ENCODE assay signal across 12 cellular contexts in genomic region chr20:288956-289692, GRCh38. TPM values are rescaled to one million over a fixed set of nuclear protein-coding genes. Genes with fewer than 3 reads are reported as not detected.
DNase-seq lines count a peak whose midpoint lies in the region; ATAC-seq, FAIRE-seq and TF ChIP-seq lines count a peak whose summit lies in the region.
"Had no signal": no experiment of that assay in that cellular context is flagged by ENCODE, and none has a peak within 500 bp of the region (broad histone marks: within the 10 kb centered on the region; RNA-seq: fewer than 3 reads in every experiment).

No MANE protein-coding gene starts in this region.

- RAD21 ChIA-PET in HCT116 (lab: Charles Lee; ENCODE audit: low non-redundant PET in 1 of 2, low total read pairs in 2 of 2, uncharacterized antibody in 2 of 2, unreplicated experiment in 2 of 2): no interaction called here

- H3K9ac ChIP-seq in HCT116 (ENCODE audit: low read length): peak overlapping the region; percentile 94; the same call in 1 of the 2 replicates

- H3K27ac ChIP-seq in ACC112 (ENCODE audit: low read depth, low read length): no peak overlapping the region
- H3K27ac ChIP-seq in HCT116 (ENCODE audit: low read depth, low read length): no peak overlapping the region; the same call in 1 of the 2 replicates
- H3K27ac ChIP-seq in VCaP: peak overlapping the region; percentile 88
- no peak overlapping the region for H3K27ac ChIP-seq in lower lobe of right lung

- intact Hi-C loops in HCT116 (cut with micrococcal nuclease): no loop called here
- intact Hi-C loops in lower lobe of right lung (cut with DNase I): no loop called here

- CTCF ChIA-PET in HCT116 (lab: Charles Lee): no interaction called here

- DNase-seq in HCT116 (ENCODE audit: low read depth, low spot score) (no peak), lower lobe of right lung (no peak), SK-N-DZ (ENCODE audit: low spot score) (no peak), GDM1 (lab: John Stamatoyannopoulos, UW) (no peak), RCC 7860 (ENCODE audit: low spot score) (no peak), NCI-H524 treated with DMSO at 0.1 percent for 48 hours (lab: John Stamatoyannopoulos, UW) (no peak)
- DNase-seq: CD8-positive, alpha-beta memory T cell had no signal

- H4K20me1 ChIP-seq in HCT116 (ENCODE audit: insufficient read depth): no peaks in the 10 kb centered on the region

- H3K9me3 ChIP-seq in HCT116 (ENCODE audit: control insufficient read depth in 1 of 2, insufficient read depth in 1 of 2, low read depth in 1 of 2, low read length in 2 of 2): no peaks in the 10 kb centered on the region; a peak in 1 of 4 replicates
- no peaks in the 10 kb centered on the region for H3K9me3 ChIP-seq in lower lobe of right lung
- H3K9me3 ChIP-seq: right atrium auricular region had no signal

- H2AFZ ChIP-seq in ACC112 (ENCODE audit: low read length, unreplicated experiment) (no peak overlapping the region), HCT116 (ENCODE audit: low read depth, low read length, poor library complexity, severe bottlenecking) (no peak overlapping the region)

- BruUV-seq in HCT116 (replicated peaks; lab: Mats Ljungman, UMichigan): no TSS peak

- H3K79me2 ChIP-seq in ACC112 (ENCODE audit: control insufficient read depth, insufficient read depth, low read length, unreplicated experiment) (peaks cover 5% of the 10 kb centered on the region), HCT116 (ENCODE audit: insufficient read depth, low read length) (peaks cover 10% of the 10 kb centered on the region; the same call in 1 of the 2 replicates)

- no peak for TF ChIP-seq POLR2A in HCT116 (IDR thresholded peaks at IDR 0.05; ENCODE audit: borderline replicate concordance, extremely low read depth, insufficient read depth, insufficient read length)

- FAIRE-seq in RCC 7860 (lab: Jason Lieb, UNC): no peak
- FAIRE-seq: islet of Langerhans had no signal

- no peak for TF ChIP-seq RAD21 in HCT116 (IDR thresholded peaks at IDR 0.05; ENCODE audit: low read depth)

- TF ChIP-seq CTCF in HCT116 (IDR thresholded peaks at IDR 0.05 in 2 of 3, conservative IDR thresholded peaks at IDR 0.05 in 1 of 3; ENCODE audit: borderline replicate concordance in 1 of 3, insufficient read depth in 1 of 3, low read depth in 2 of 3, low read length in 2 of 3): no peak
- no peak for TF ChIP-seq CTCF in VCaP (conservative IDR thresholded peaks at IDR 0.05)
- TF ChIP-seq CTCF in lower lobe of right lung (IDR thresholded peaks at IDR 0.05): no peak

- no peaks in the 10 kb centered on the region for H3K9me2 ChIP-seq in HCT116 (ENCODE audit: insufficient read depth)

- H3K27me3 ChIP-seq in ACC112 (ENCODE audit: insufficient read depth, low read length): no peaks in the 10 kb centered on the region
- no peaks in the 10 kb centered on the region for H3K27me3 ChIP-seq in HCT116 (ENCODE audit: insufficient read depth, low read length)
- H3K27me3 ChIP-seq in lower lobe of right lung (ENCODE audit: low read depth): no peaks in the 10 kb centered on the region
- H3K27me3 ChIP-seq: right atrium auricular region had no signal

- H3K4me1 ChIP-seq in ACC112 (ENCODE audit: control insufficient read depth, insufficient read depth, low read length, unreplicated experiment) (peaks cover 19% of the 10 kb centered on the region), HCT116 (ENCODE audit: control insufficient read depth in 1 of 2, insufficient read depth in 2 of 2, low read length in 2 of 2) (peaks cover 12 to 22% of the 10 kb centered on the region in 2 experiments), lower lobe of right lung (peaks cover 17% of the 10 kb centered on the region)

- ATAC-seq in HCT116 (no peak), lower lobe of right lung (no peak)

- peak overlapping the region; percentile 86 for H3K4me3 ChIP-seq in ACC112 (ENCODE audit: low read depth, low read length)
- H3K4me3 ChIP-seq in HCT116 (replicated peaks in 1 of 2; ENCODE audit: low read depth in 1 of 2, low read length in 2 of 2): peak overlapping the region; percentile 89 to 94
- peak overlapping the region; percentile 68 for H3K4me3 ChIP-seq in lower lobe of right lung

- H3K4me2 ChIP-seq in HCT116 (ENCODE audit: low read length): peak overlapping the region; percentile 92

- POLR2A ChIA-PET in HCT116 (lab: Charles Lee): no interaction called here

- no peaks in the 10 kb centered on the region for H3K36me3 ChIP-seq in ACC112 (ENCODE audit: insufficient read depth, low read length)
- 0 out of 4 replicates have a peak, but pooled peaks cover 2 to 3% of the 10 kb centered on the region in 2 experiments for H3K36me3 ChIP-seq in HCT116 (ENCODE audit: control insufficient read depth in 1 of 2, insufficient read depth in 2 of 2, low read length in 2 of 2)
- no peaks in the 10 kb centered on the region for H3K36me3 ChIP-seq in lower lobe of right lung
- H3K36me3 ChIP-seq: right atrium auricular region had no signal

TF ChIP-seq in HCT116, 20 proteins besides CTCF, POLR2A, EP300 and RAD21 (continues in another document):
- TF ChIP-seq SP1 (IDR thresholded peaks at IDR 0.05; ENCODE audit: low read depth) (no peak), YY1 (IDR thresholded peaks at IDR 0.05; ENCODE audit: extremely low read depth, insufficient replicate concordance, low read depth, low read length) (no peak), CEBPB (IDR thresholded peaks at IDR 0.05; ENCODE audit: low read depth) (no peak), JUND (IDR thresholded peaks at IDR 0.05) (no peak), FOSL1 (IDR thresholded peaks at IDR 0.05; ENCODE audit: low read depth) (no peak), EGR1 (IDR thresholded peaks at IDR 0.05; ENCODE audit: low read depth) (no peak), CBX3 (IDR thresholded peaks at IDR 0.05; ENCODE audit: low read depth) (no peak), EZH2 (IDR thresholded peaks at IDR 0.05) (no peak), REST (IDR thresholded peaks at IDR 0.05; ENCODE audit: low read depth) (no peak), ZNF274 (IDR thresholded peaks at IDR 0.05; ENCODE audit: low read depth, low read length) (no peak), EZH2phosphoT487 (IDR thresholded peaks at IDR 0.05; ENCODE audit: borderline replicate concordance) (no peak), POLR2AphosphoS5 (IDR thresholded peaks at IDR 0.05; ENCODE audit: low read depth, low read length) (no peak), TCF7L2 (IDR thresholded peaks at IDR 0.05; ENCODE audit: borderline replicate concordance, extremely low read depth, insufficient read depth, insufficient read length) (no peak)
- TF ChIP-seq, protein P1, sequence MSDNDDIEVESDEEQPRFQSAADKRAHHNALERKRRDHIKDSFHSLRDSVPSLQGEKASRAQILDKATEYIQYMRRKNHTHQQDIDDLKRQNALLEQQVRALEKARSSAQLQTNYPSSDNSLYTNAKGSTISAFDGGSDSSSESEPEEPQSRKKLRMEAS (IDR thresholded peaks at IDR 0.05): no peak
- TF ChIP-seq, protein P2, sequence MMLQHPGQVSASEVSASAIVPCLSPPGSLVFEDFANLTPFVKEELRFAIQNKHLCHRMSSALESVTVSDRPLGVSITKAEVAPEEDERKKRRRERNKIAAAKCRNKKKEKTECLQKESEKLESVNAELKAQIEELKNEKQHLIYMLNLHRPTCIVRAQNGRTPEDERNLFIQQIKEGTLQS (IDR thresholded peaks at IDR 0.05): no peak

RNA-seq across cellular contexts. Expression of gene C20orf96, which starts 1.4 kb away (rescaled TPM):
- total RNA-seq in HCT116 (2021; ENCODE audit: unreplicated experiment) (22.1 TPM), lower lobe of right lung (11.6 TPM)
- 16.9 and 18.7 TPM in 2 replicates for polyA plus RNA-seq in HCT116 (2012)
- 12.8 and 13.3 TPM in 2 replicates for polyA plus RNA-seq in SK-N-DZ (2014; cell fraction: cytosol; rRNA removed)
- 23.2 and 73.6 TPM in 2 replicates for polyA plus RNA-seq in SK-N-DZ (2014; cell fraction: nucleus; rRNA removed)

RNA-seq across cellular contexts. Expression of gene ZCCHC3, which starts 8.2 kb away (rescaled TPM):
- total RNA-seq in HCT116 (2021; ENCODE audit: unreplicated experiment) (19.3 TPM), lower lobe of right lung (15.6 TPM)
- 12.2 and 13.8 TPM in 2 replicates for polyA plus RNA-seq in HCT116 (2012)
- polyA plus RNA-seq in SK-N-DZ (2014; cell fraction: cytosol; rRNA removed): 15.5 and 26.9 TPM in 2 replicates
- 18.5 and 21.7 TPM in 2 replicates for polyA plus RNA-seq in SK-N-DZ (2014; cell fraction: nucleus; rRNA removed)

RNA-seq across cellular contexts. Expression of gene DEFB132, which starts 31.6 kb away (rescaled TPM):
- total RNA-seq in HCT116 (2021; ENCODE audit: unreplicated experiment) (not detected), lower lobe of right lung (not detected)
- polyA plus RNA-seq in HCT116 (2012): not detected in 2 replicates
- polyA plus RNA-seq in SK-N-DZ (2014; cell fraction: cytosol; rRNA removed): not detected in 2 replicates
- polyA plus RNA-seq in SK-N-DZ (2014; cell fraction: nucleus; rRNA removed): not detected in 2 replicates
- total RNA-seq: CD8-positive, alpha-beta memory T cell; dermis microvascular lymphatic vessel endothelial cell; right atrium auricular region had no signal
- polyA plus RNA-seq: CD8-positive, alpha-beta memory T cell had no signal

RNA-seq across cellular contexts. Expression of gene SOX12, which starts 36.2 kb away (rescaled TPM):
- total RNA-seq in HCT116 (2021; ENCODE audit: unreplicated experiment) (40.4 TPM), lower lobe of right lung (9.8 TPM)
- polyA plus RNA-seq in HCT116 (2012): 21.0 and 24.0 TPM in 2 replicates
- 17.4 and 22.3 TPM in 2 replicates for polyA plus RNA-seq in SK-N-DZ (2014; cell fraction: cytosol; rRNA removed)
- 24.7 and 43.1 TPM in 2 replicates for polyA plus RNA-seq in SK-N-DZ (2014; cell fraction: nucleus; rRNA removed)

RNA-seq across cellular contexts. Expression of gene NRSN2, which starts 57.8 kb away (rescaled TPM):
- 1.9 TPM for total RNA-seq in HCT116 (2021; ENCODE audit: unreplicated experiment)
- 2.0 and 2.5 TPM in 2 replicates for polyA plus RNA-seq in HCT116 (2012)
- total RNA-seq in lower lobe of right lung: 17.3 TPM
- polyA plus RNA-seq in SK-N-DZ (2014; cell fraction: cytosol; rRNA removed): 26.4 and 29.4 TPM in 2 replicates
- 14.7 and 28.9 TPM in 2 replicates for polyA plus RNA-seq in SK-N-DZ (2014; cell fraction: nucleus; rRNA removed)
